ENCODE assay signal across 35 cellular contexts in the genomic region with DNA sequence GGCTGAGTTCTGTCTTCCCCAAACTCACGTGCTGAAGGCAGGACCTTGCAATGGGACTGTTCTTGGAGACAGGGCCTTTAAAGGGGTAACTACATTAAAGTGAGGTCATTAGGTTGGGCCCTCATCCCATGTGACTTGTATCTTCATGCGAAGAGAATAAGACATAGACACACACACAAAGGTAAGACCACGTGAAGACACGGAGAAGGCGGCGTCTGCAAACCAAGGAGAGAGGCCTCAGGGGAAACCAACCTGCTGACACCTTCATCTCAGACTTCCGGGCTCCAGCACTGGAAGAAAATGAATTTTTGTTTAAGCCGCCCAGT. TPM values are rescaled to one million over a fixed set of nuclear protein-coding genes. Genes with fewer than 3 reads are reported as not detected.
"Had no signal": no experiment of that assay in that cellular context is flagged by ENCODE, and none has a peak within 500 bp of the region (broad histone marks: within the 10 kb centered on the region; RNA-seq: fewer than 3 reads in every experiment).

No MANE protein-coding gene starts in this region.

- H3K27me3 ChIP-seq: ascending aorta, cardiac muscle cell, Peyer's patch had no signal

- DNase-seq: activated CD4-positive, alpha-beta memory T cell treated with anti-CD3 and anti-CD28 coated beads, Interleukin-2, amount 10 ng/mL, durations not matched to agents 7 days and 5 days; activated CD4-positive, alpha-beta T cell treated with anti-CD3 and anti-CD28 coated beads for 1 hour; activated CD4-positive, alpha-beta T cell treated with anti-CD3 and anti-CD28 coated beads for 48 hours; activated CD4-positive, CD25-positive, alpha-beta regulatory T cell; activated CD8-positive, alpha-beta memory T cell treated with anti-CD3 and anti-CD28 coated beads, Interleukin-2, amount 50 U/mL, for 48 hours; activated effector memory CD4-positive, alpha-beta T cell treated with Interleukin-2 at 50 U/mL for 16 hours; activated naive CD4-positive, alpha-beta T cell treated with anti-CD3 and anti-CD28 coated beads, Interleukin-2, amount 10 ng/mL, durations not matched to agents 7 days and 5 days; activated naive CD8-positive, alpha-beta T cell treated with anti-CD3 and anti-CD28 coated beads, Interleukin-2, amount 50 U/mL, for 24 hours; activated T-cell treated with anti-CD3 and anti-CD28 coated beads, Interleukin-2, amount 50 U/mL, for 48 hours; amniotic stem cell; NCI-H1417; NCI-H146; NCI-H187 treated with DMSO at 0.1 percent for 48 hours; NCI-H2081; NCI-H2227 treated with DMSO at 0.1 percent for 48 hours; NCI-H446; NCI-H510A treated with DMSO at 0.1 percent for 48 hours; NCI-H526 treated with DMSO at 0.1 percent for 48 hours; NCI-H82; PC-3; Peyer's patch; SW 1271; T-helper 1 cell; T-helper 2 cell; T-helper 9 cell; WERI-Rb-1 had no signal

- H3K36me3 ChIP-seq: ascending aorta, cardiac muscle cell, Peyer's patch, WERI-Rb-1 had no signal

- H3K9me3 Mint-ChIP-seq: activated CD4-positive, alpha-beta memory T cell treated with anti-CD3 and anti-CD28 coated beads, Interleukin-2, amount 10 ng/mL, durations not matched to agents 7 days and 5 days; activated naive CD4-positive, alpha-beta T cell treated with anti-CD3 and anti-CD28 coated beads, Interleukin-2, amount 10 ng/mL, durations not matched to agents 7 days and 5 days; activated naive CD8-positive, alpha-beta T cell treated with anti-CD3 and anti-CD28 coated beads, Interleukin-2, amount 50 U/mL, for 24 hours; central memory CD8-positive, alpha-beta T cell had no signal

- ATAC-seq: activated CD8-positive, alpha-beta memory T cell treated with anti-CD3 and anti-CD28 coated beads, Interleukin-2, amount 10 ng/mL, durations not matched to agents 7 days and 5 days; activated naive CD8-positive, alpha-beta T cell treated with anti-CD3 and anti-CD28 coated beads, Interleukin-2, amount 50 U/mL, for 24 hours; PC-3; Right ventricle myocardium inferior had no signal

- H3K27ac ChIP-seq: ascending aorta, cardiac muscle cell, KMS-11, Peyer's patch, RWPE1, WERI-Rb-1 had no signal

- H3K4me3 Mint-ChIP-seq: activated CD4-positive, alpha-beta memory T cell treated with anti-CD3 and anti-CD28 coated beads, Interleukin-2, amount 10 ng/mL, durations not matched to agents 7 days and 5 days; activated CD8-positive, alpha-beta memory T cell treated with anti-CD3 and anti-CD28 coated beads, Interleukin-2, amount 10 ng/mL, durations not matched to agents 7 days and 5 days; activated naive CD4-positive, alpha-beta T cell treated with anti-CD3 and anti-CD28 coated beads, Interleukin-2, amount 10 ng/mL, durations not matched to agents 7 days and 5 days; activated naive CD8-positive, alpha-beta T cell; activated naive CD8-positive, alpha-beta T cell treated with anti-CD3 and anti-CD28 coated beads, Interleukin-2, amount 50 U/mL, for 24 hours; central memory CD8-positive, alpha-beta T cell had no signal

- H3K27me3 Mint-ChIP-seq: activated CD4-positive, alpha-beta memory T cell treated with anti-CD3 and anti-CD28 coated beads, Interleukin-2, amount 10 ng/mL, durations not matched to agents 7 days and 5 days; activated CD8-positive, alpha-beta memory T cell treated with anti-CD3 and anti-CD28 coated beads, Interleukin-2, amount 10 ng/mL, durations not matched to agents 7 days and 5 days; activated naive CD8-positive, alpha-beta T cell; activated naive CD8-positive, alpha-beta T cell treated with anti-CD3 and anti-CD28 coated beads, Interleukin-2, amount 50 U/mL, for 24 hours had no signal

- H3K4me1 Mint-ChIP-seq: activated CD4-positive, alpha-beta memory T cell treated with anti-CD3 and anti-CD28 coated beads, Interleukin-2, amount 10 ng/mL, durations not matched to agents 7 days and 5 days; activated CD8-positive, alpha-beta memory T cell treated with anti-CD3 and anti-CD28 coated beads, Interleukin-2, amount 10 ng/mL, durations not matched to agents 7 days and 5 days; central memory CD8-positive, alpha-beta T cell had no signal

- H3K4me1 ChIP-seq: ascending aorta, Peyer's patch had no signal

- H3K27ac Mint-ChIP-seq: activated CD4-positive, alpha-beta memory T cell treated with anti-CD3 and anti-CD28 coated beads, Interleukin-2, amount 10 ng/mL, durations not matched to agents 7 days and 5 days; activated CD8-positive, alpha-beta memory T cell treated with anti-CD3 and anti-CD28 coated beads, Interleukin-2, amount 10 ng/mL, durations not matched to agents 7 days and 5 days; activated naive CD4-positive, alpha-beta T cell treated with anti-CD3 and anti-CD28 coated beads, Interleukin-2, amount 10 ng/mL, durations not matched to agents 7 days and 5 days; activated naive CD8-positive, alpha-beta T cell; activated naive CD8-positive, alpha-beta T cell treated with anti-CD3 and anti-CD28 coated beads, Interleukin-2, amount 50 U/mL, for 24 hours had no signal

- H3K4me3 ChIP-seq: ascending aorta, cardiac muscle cell, Peyer's patch had no signal

- H3K9me3 ChIP-seq: ascending aorta, Peyer's patch had no signal

- H3K36me3 Mint-ChIP-seq: activated CD8-positive, alpha-beta memory T cell treated with anti-CD3 and anti-CD28 coated beads, Interleukin-2, amount 10 ng/mL, durations not matched to agents 7 days and 5 days; activated naive CD4-positive, alpha-beta T cell treated with anti-CD3 and anti-CD28 coated beads, Interleukin-2, amount 10 ng/mL, durations not matched to agents 7 days and 5 days; activated naive CD8-positive, alpha-beta T cell had no signal

RNA-seq across cellular contexts. Expression of a gene that starts 50.7 kb away (rescaled TPM):
- total RNA-seq: activated CD4-positive, alpha-beta memory T cell treated with anti-CD3 and anti-CD28 coated beads, Interleukin-2, amount 10 ng/mL, durations not matched to agents 7 days and 5 days; activated CD8-positive, alpha-beta memory T cell treated with anti-CD3 and anti-CD28 coated beads, Interleukin-2, amount 10 ng/mL, durations not matched to agents 7 days and 5 days; LHCN-M2; PC-3 had no signal
